ENCODE assay signal across 11 cellular contexts in the genomic region with DNA sequence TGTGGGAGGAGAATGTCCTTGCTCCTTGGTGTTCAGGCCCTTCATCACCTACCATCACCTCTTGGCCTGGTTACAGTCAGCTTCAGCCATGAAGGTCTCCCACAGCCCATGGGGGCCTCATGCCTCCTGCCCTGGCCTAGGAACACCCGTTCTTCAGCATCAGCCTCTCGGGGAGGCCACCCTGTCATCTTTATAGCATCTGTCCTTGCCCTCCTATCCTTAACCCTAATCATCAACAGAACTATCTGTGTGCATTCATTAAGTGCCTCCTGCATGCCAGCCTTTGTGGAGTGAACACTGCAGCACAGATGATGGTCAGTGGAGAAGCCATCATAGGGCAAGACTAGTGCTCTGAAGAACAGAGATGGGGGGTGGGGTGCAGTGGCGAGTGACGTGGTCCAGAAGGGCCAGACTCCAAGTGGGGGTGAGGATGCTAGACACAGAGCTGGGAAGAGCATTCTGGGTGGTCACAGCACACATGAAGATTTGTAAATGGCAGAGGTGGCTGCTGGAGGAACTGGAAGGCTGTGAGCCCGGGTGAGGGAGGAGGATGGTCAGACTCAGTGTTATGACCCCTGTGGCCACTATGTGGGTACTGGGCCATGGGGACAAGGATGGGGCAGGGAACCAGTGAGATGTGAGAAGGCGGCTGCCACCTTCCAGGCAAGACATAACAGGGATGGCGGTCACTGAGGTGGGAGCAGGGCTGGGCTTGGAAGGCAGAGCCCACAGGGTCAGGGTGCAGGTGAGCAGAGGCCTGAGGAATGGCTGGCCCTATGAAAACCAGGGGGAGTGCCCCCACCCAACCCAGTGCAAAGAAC. TPM values are rescaled to one million over a fixed set of nuclear protein-coding genes. Genes with fewer than 3 reads are reported as not detected.
A peak's percentile ranks its signal among the peaks of the same experiment; 100 is the strongest.
DNase-seq lines count a peak whose midpoint lies in the region; ATAC-seq, FAIRE-seq and TF ChIP-seq lines count a peak whose summit lies in the region.
"Had no signal": no experiment of that assay in that cellular context is flagged by ENCODE, and none has a peak within 500 bp of the region (broad histone marks: within the 10 kb centered on the region; RNA-seq: fewer than 3 reads in every experiment).

No MANE protein-coding gene starts in this region.

- no peak for TF ChIP-seq RAD21 in GM12878 (IDR thresholded peaks at IDR 0.05; ENCODE audit: insufficient read depth, low read depth, low read length)

- CTCF ChIA-PET in GM12878 (lab: Yijun Ruan, JAX) = interaction anchor here (1.1 to 1.9 kb wide), 3 partner anchors 16 to 106 kb away, joined by 3 to 10 read pairs (median 4); no protein-coding TSS in a partner anchor

- ATAC-seq in GM12878 = no peak
- ATAC-seq in HG02798 (IDR thresholded peaks at IDR 0.05; ENCODE audit: poor library complexity, unreplicated experiment) = no peak

- peak overlapping the region; percentile 54 to 92 (median 83) for H3K4me3 Mint-ChIP-seq in IgD-negative memory B cell

- TF ChIP-seq CTCF in GM12878 (IDR thresholded peaks at IDR 0.05 in 2 of 3, conservative IDR thresholded peaks at IDR 0.05 in 1 of 3; ENCODE audit: control insufficient read depth in 2 of 3, extremely low read depth in 1 of 3, insufficient read depth in 1 of 3, low read depth in 3 of 3, low read length in 3 of 3) (no peak), osteoblast (IDR thresholded peaks at IDR 0.05; ENCODE audit: extremely low read depth, low read depth, low read length) (no peak), GM20000 (IDR thresholded peaks at IDR 0.05; ENCODE audit: extremely low read depth, missing control alignments) (no peak)

- no peaks in the 10 kb centered on the region for H3K36me3 Mint-ChIP-seq in IgD-negative memory B cell

- no peak for TF ChIP-seq EP300 in GM12878 (IDR thresholded peaks at IDR 0.05; ENCODE audit: borderline replicate concordance in 1 of 2, control insufficient read depth in 1 of 2, low read depth in 2 of 2, low read length in 2 of 2)

- no peak overlapping the region for H3K4me3 ChIP-seq in BLaER1
- no peak overlapping the region for H3K4me3 ChIP-seq in GM12878
- H3K4me3 ChIP-seq in osteoblast (ENCODE audit: insufficient read depth, low read length) = no peak overlapping the region
- H3K4me3 ChIP-seq: esophagus squamous epithelium, thyroid gland had no signal

- FAIRE-seq in GM12878 (lab: Jason Lieb, UNC) = no peak

- H3K9me3 Mint-ChIP-seq in IgD-negative memory B cell = no peaks in the 10 kb centered on the region

- peak overlapping the region; percentile 81 for H3K4me2 ChIP-seq in BLaER1
- peak overlapping the region; percentile 95 for H3K4me2 ChIP-seq in GM12878 (ENCODE audit: control insufficient read depth, insufficient read depth)
- H3K4me2 ChIP-seq in osteoblast (ENCODE audit: insufficient read depth, low read length) = no peak overlapping the region

- no peak for TF ChIP-seq POLR2A in GM12878 (IDR thresholded peaks at IDR 0.05; ENCODE audit: low read depth, low read length)

- H3K27ac Mint-ChIP-seq in IgD-negative memory B cell = peak overlapping the region; percentile 35 to 97 (median 52)

- H4K20me1 ChIP-seq in BLaER1 (peaks cover 3% of the 10 kb centered on the region; the same call in 1 of the 2 replicates), GM12878 (ENCODE audit: control insufficient read depth, insufficient read depth) (no peaks in the 10 kb centered on the region), osteoblast (ENCODE audit: insufficient read depth, low read length) (no peaks in the 10 kb centered on the region)

- no peaks in the 10 kb centered on the region for H3K9me3 ChIP-seq in BLaER1
- H3K9me3 ChIP-seq in GM12878 (replicated peaks; ENCODE audit: control insufficient read depth, insufficient read depth, low read length) = peaks cover 9% of the 10 kb centered on the region
- peaks cover 11% of the 10 kb centered on the region for H3K9me3 ChIP-seq in osteoblast (ENCODE audit: low read depth, low read length)
- H3K9me3 ChIP-seq: thyroid gland had no signal

- WGBS in GM12878 (ENCODE audit: insufficient coverage, insufficient replicate concordance, low lambda C conversion rate, missing lambda C conversion rate) = 87% methylated on average over 7 of the region's 7 CpGs

- RAD21 ChIA-PET in GM12878 (lab: Charles Lee; ENCODE audit: unreplicated experiment) = interaction anchor here (0.5 to 2.6 kb wide), 4 partner anchors 28 to 135 kb away, joined by 3 to 13 read pairs (median 6); no protein-coding TSS in a partner anchor

- peaks cover 85% of the 10 kb centered on the region for H3K4me1 ChIP-seq in BLaER1
- H3K4me1 ChIP-seq in GM12878 (ENCODE audit: control insufficient read depth, insufficient read depth, low read length) = peaks cover 47% of the 10 kb centered on the region
- H3K4me1 ChIP-seq in osteoblast (ENCODE audit: insufficient read depth, low read length) = peaks cover 14% of the 10 kb centered on the region

- peaks cover 8% of the 10 kb centered on the region; the same call in 1 of the 2 replicates for H3K36me3 ChIP-seq in BLaER1
- no peaks in the 10 kb centered on the region; a peak in 1 of 4 replicates for H3K36me3 ChIP-seq in GM12878 (ENCODE audit: control insufficient read depth in 2 of 2, insufficient read depth in 2 of 2, low read length in 1 of 2)
- H3K36me3 ChIP-seq in osteoblast (ENCODE audit: insufficient read depth, low read length) = no peaks in the 10 kb centered on the region
- H3K36me3 ChIP-seq: esophagus squamous epithelium, thyroid gland had no signal

- POLR2A ChIA-PET in GM12878 (lab: Charles Lee) = interaction anchor here (0.7 to 3.3 kb wide), 7 partner anchors 10 to 35 kb away, joined by 3 to 13 read pairs (median 3); no protein-coding TSS in a partner anchor

- H3K79me2 ChIP-seq in GM12878 (ENCODE audit: control insufficient read depth, insufficient read depth, low read length) = peaks cover 6% of the 10 kb centered on the region
- peaks cover 13% of the 10 kb centered on the region for H3K79me2 ChIP-seq in osteoblast (ENCODE audit: insufficient read depth, low read length)

- SMC1A ChIA-PET in GM12878 (lab: Charles Lee; ENCODE audit: uncharacterized antibody, unreplicated experiment) = interaction anchor here (0.6 to 3.1 kb wide), 5 partner anchors 28 to 402 kb away, joined by 3 to 14 read pairs (median 3); no protein-coding TSS in a partner anchor

- H2AFZ ChIP-seq in GM12878 (ENCODE audit: control insufficient read depth, low read depth, low read length) (no peak overlapping the region), osteoblast (ENCODE audit: low read length) (no peak overlapping the region)

- no peak for DNase-seq in GM12878 (ENCODE audit: low read depth, low spot score)
- peak; percentile 70 for DNase-seq in osteoblast (ENCODE audit: insufficient read length, low spot score, missing footprints)
- no peak for DNase-seq in GF-D8 (lab: John Stamatoyannopoulos, UW)
- DNase-seq in SKM-1 (lab: John Stamatoyannopoulos, UW; ENCODE audit: unreplicated experiment) = no peak
- DNase-seq in GM20000 (ENCODE audit: low spot score) = no peak
- DNase-seq: activated gamma-delta T cell, esophagus squamous epithelium had no signal

- H3K27me3 Mint-ChIP-seq in IgD-negative memory B cell = no peaks in the 10 kb centered on the region

- no TSS peak for BruUV-seq in GM12878 (replicated peaks; lab: Mats Ljungman, UMichigan)

- peak overlapping the region; percentile 22; the same call in 1 of the 2 replicates for H3K9ac ChIP-seq in BLaER1
- peak overlapping the region; percentile 57; the same call in 1 of the 2 replicates for H3K9ac ChIP-seq in GM12878 (ENCODE audit: control insufficient read depth, insufficient read depth, low read length)

- H3K4me1 Mint-ChIP-seq in IgD-negative memory B cell = peaks cover 39 to 56% (median 51%) of the 10 kb centered on the region in 3 donors

- in situ Hi-C loops in GM12878 (cut with MboI) = no loop called here

- peak overlapping the region; percentile 92 for H3K27ac ChIP-seq in BLaER1
- H3K27ac ChIP-seq in GM12878 (ENCODE audit: control insufficient read depth, insufficient read depth) = peak overlapping the region; percentile 99
- H3K27ac ChIP-seq in osteoblast (ENCODE audit: low read depth, low read length) = peak overlapping the region; percentile 77

- H3K27me3 ChIP-seq in BLaER1 (no peaks in the 10 kb centered on the region), GM12878 (replicated peaks in 1 of 2; ENCODE audit: control insufficient read depth in 2 of 2, insufficient read depth in 2 of 2, low read length in 1 of 2) (no peaks in the 10 kb centered on the region), osteoblast (ENCODE audit: insufficient read depth, low read length) (no peaks in the 10 kb centered on the region)
- H3K27me3 ChIP-seq: esophagus squamous epithelium, thyroid gland had no signal

- intact Hi-C loops in GM12878 (cut with micrococcal nuclease; ENCODE audit: unreplicated experiment) = loop anchor here (5.0 kb wide), 1 partner anchor 90 kb away; no protein-coding TSS in a partner anchor

RNA-seq across cellular contexts. Expression of a gene that starts 3.6 kb away (rescaled TPM):
- 36.2 TPM for polyA plus RNA-seq in IgD-negative memory B cell
- total RNA-seq in GM12878 (2013; cell fraction: nucleolus; rRNA removed) = 9.7 and 10.4 TPM in 2 replicates
- 40.8 and 41.6 TPM in 2 replicates for total RNA-seq in GM12878 (2014; rRNA removed)
- total RNA-seq in GM12878 (2014; rRNA removed; fragmentation: Illumina TruSeq; extraction: Trizol) = 12.0 and 13.3 TPM in 2 replicates
- 21.6 and 21.8 TPM in 2 replicates for total RNA-seq in GM12878 (2021)
- 4.0 TPM for polyA plus RNA-seq in GM12878 (2011; ENCODE audit: low read depth)
- 8.6 and 18.3 TPM in 2 replicates for polyA plus RNA-seq in GM12878 (2011; rRNA removed)
- 34.4 and 49.8 TPM in 2 replicates for polyA plus RNA-seq in GM12878 (2011; cell fraction: cytosol; rRNA removed)
- 47.7 and 53.9 TPM in 2 replicates for polyA plus RNA-seq in GM12878 (2011; cell fraction: nucleus; rRNA removed)
- polyA plus RNA-seq in GM12878 (2012) = 11.9 and 12.2 TPM in 2 replicates
- 0.49 and 6.3 TPM in 2 replicates for polyA plus RNA-seq in GM12878 (2014; fragmentation: Illumina TruSeq; extraction: Trizol)
- polyA plus RNA-seq in GM12878 (2014; fragmentation: Nextera tagmentation; extraction: Ambion mirVana) = 1 to 10 TPM in 1 of 2 experiments, under 1 TPM in 1; 0.61 to 3.3 TPM
- 38.8 and 44.1 TPM in 2 replicates for polyA plus RNA-seq in GM12878 (2014; rRNA removed)
- polyA plus RNA-seq in GM12878 (2016; fragmentation: Nextera tagmentation; extraction: Ambion mirVana) = 10 to 100 TPM; 23.3 to 27.7 TPM
- polyA minus RNA-seq in GM12878 (2011; rRNA and poly(A)+ RNA removed) = 7.7 and 10.7 TPM in 2 replicates
- polyA minus RNA-seq in GM12878 (2011; cell fraction: cytosol; rRNA and poly(A)+ RNA removed) = 6.0 and 6.9 TPM in 2 replicates
- 6.8 and 12.7 TPM in 2 replicates for polyA minus RNA-seq in GM12878 (2011; cell fraction: nucleus; rRNA and poly(A)+ RNA removed)
- total RNA-seq in osteoblast = 38.4 and 38.6 TPM in 2 replicates

RNA-seq across cellular contexts. Expression of a gene that starts 33.9 kb away (rescaled TPM):
- 96.3 TPM for polyA plus RNA-seq in IgD-negative memory B cell
- 27.9 and 29.6 TPM in 2 replicates for total RNA-seq in GM12878 (2013; cell fraction: nucleolus; rRNA removed)
- total RNA-seq in GM12878 (2014; rRNA removed) = 61.6 and 65.6 TPM in 2 replicates
- 26.9 and 29.8 TPM in 2 replicates for total RNA-seq in GM12878 (2014; rRNA removed; fragmentation: Illumina TruSeq; extraction: Trizol)
- total RNA-seq in GM12878 (2021) = 37.6 and 39.8 TPM in 2 replicates
- polyA plus RNA-seq in GM12878 (2011; ENCODE audit: low read depth) = 15.3 TPM
- 60.0 and 92.0 TPM in 2 replicates for polyA plus RNA-seq in GM12878 (2011; rRNA removed)
- 129 and 170 TPM in 2 replicates for polyA plus RNA-seq in GM12878 (2011; cell fraction: cytosol; rRNA removed)
- 83.1 and 109 TPM in 2 replicates for polyA plus RNA-seq in GM12878 (2011; cell fraction: nucleus; rRNA removed)
- 25.7 and 33.6 TPM in 2 replicates for polyA plus RNA-seq in GM12878 (2012)
- polyA plus RNA-seq in GM12878 (2014; fragmentation: Illumina TruSeq; extraction: Trizol) = 5.4 and 14.1 TPM in 2 replicates
- polyA plus RNA-seq in GM12878 (2014; fragmentation: Nextera tagmentation; extraction: Ambion mirVana) = 10 to 100 TPM in 1 of 2 experiments, 1 to 10 TPM in 1; 2.5 to 15.1 TPM
- polyA plus RNA-seq in GM12878 (2014; rRNA removed) = 72.4 and 79.6 TPM in 2 replicates
- 10 to 100 TPM; 30.9 to 31.3 TPM for polyA plus RNA-seq in GM12878 (2016; fragmentation: Nextera tagmentation; extraction: Ambion mirVana)
- polyA minus RNA-seq in GM12878 (2011; rRNA and poly(A)+ RNA removed) = 46.4 and 91.1 TPM in 2 replicates
- polyA minus RNA-seq in GM12878 (2011; cell fraction: cytosol; rRNA and poly(A)+ RNA removed) = 31.3 and 42.8 TPM in 2 replicates
- polyA minus RNA-seq in GM12878 (2011; cell fraction: nucleus; rRNA and poly(A)+ RNA removed) = 11.1 and 14.0 TPM in 2 replicates
- total RNA-seq in osteoblast = 0.36 and 0.88 TPM in 2 replicates

RNA-seq across cellular contexts. Expression of a gene that starts 41.7 kb away (rescaled TPM):
- polyA plus RNA-seq in IgD-negative memory B cell (8.3 TPM), GM12878 (2011; rRNA removed) (12.7 and 33.5 TPM in 2 replicates), GM12878 (2014; fragmentation: Illumina TruSeq; extraction: Trizol) (2.5 and 8.7 TPM in 2 replicates), GM12878 (2014; fragmentation: Nextera tagmentation; extraction: Ambion mirVana) (1 to 10 TPM in 1 of 2 experiments, under 1 TPM in 1; 0.64 to 2.5 TPM), GM12878 (2014; rRNA removed) (23.7 and 27.5 TPM in 2 replicates), GM12878 (2016; fragmentation: Nextera tagmentation; extraction: Ambion mirVana) (10 to 100 TPM; 19.1 to 19.3 TPM)
- 38.5 and 41.6 TPM in 2 replicates for total RNA-seq in GM12878 (2013; cell fraction: nucleolus; rRNA removed)
- total RNA-seq in GM12878 (2014; rRNA removed) (18.6 and 23.0 TPM in 2 replicates), GM12878 (2014; rRNA removed; fragmentation: Illumina TruSeq; extraction: Trizol) (8.0 TPM in 2 replicates), GM12878 (2021) (15.1 and 16.6 TPM in 2 replicates), osteoblast (33.6 and 34.7 TPM in 2 replicates)
- 13.3 TPM for polyA plus RNA-seq in GM12878 (2011; ENCODE audit: low read depth)
- 55.7 and 66.8 TPM in 2 replicates for polyA plus RNA-seq in GM12878 (2011; cell fraction: cytosol; rRNA removed)
- polyA plus RNA-seq in GM12878 (2011; cell fraction: nucleus; rRNA removed) = 48.8 and 50.5 TPM in 2 replicates
- 25.3 and 27.1 TPM in 2 replicates for polyA plus RNA-seq in GM12878 (2012)
- polyA minus RNA-seq in GM12878 (2011; rRNA and poly(A)+ RNA removed) = 21.6 and 36.2 TPM in 2 replicates
- 14.6 and 15.7 TPM in 2 replicates for polyA minus RNA-seq in GM12878 (2011; cell fraction: cytosol; rRNA and poly(A)+ RNA removed)
- 8.0 and 14.3 TPM in 2 replicates for polyA minus RNA-seq in GM12878 (2011; cell fraction: nucleus; rRNA and poly(A)+ RNA removed)

Comparison
In these comparisons a context has a peak if more than half of its experiments do, and no peak if none do; other contexts are left out.
1. RNA of a gene that starts 33.9 kb away (total RNA-seq): 26.9 to 65.6 TPM in GM12878; 0.36 to 0.88 TPM in osteoblast; every median in the first group is over 10 times any median in the second.
2. Peak in every context shown above with its lines, with median percentiles within 50 percentile points of each other: H3K27ac ChIP-seq.